ENCODE assay signal across 13 cellular contexts in genomic region chr1:77394166-77394565, GRCh38.
DNase-seq lines count a peak whose midpoint lies in the region; ATAC-seq, FAIRE-seq and TF ChIP-seq lines count a peak whose summit lies in the region.
"Had no signal": no experiment of that assay in that cellular context is flagged by ENCODE, and none has a peak within 500 bp of the region (broad histone marks: within the 10 kb centered on the region; RNA-seq: fewer than 3 reads in every experiment).

No MANE protein-coding gene starts in this region.

- H3K4me2 ChIP-seq in neural progenitor cell = peak overlapping the region; percentile 48

- H4K20me1 ChIP-seq in neural progenitor cell (ENCODE audit: low read depth) = peaks cover 7% of the 10 kb centered on the region

- H3K36me3 Mint-ChIP-seq in neural progenitor cell = no peaks in the 10 kb centered on the region

- peaks cover 20% of the 10 kb centered on the region for H3K4me1 Mint-ChIP-seq in neural progenitor cell

- no peaks in the 10 kb centered on the region for H3K9me3 Mint-ChIP-seq in neural progenitor cell
- H3K9me3 Mint-ChIP-seq: T-helper 1 cell treated with Interleukin-12 subunit alpha and Interleukin-12 subunit beta and Interleukin-4 antibody, amounts not matched to agents 30 μg/mL and 1 μg/mL, for 36 hours had no signal

- peaks cover 26% of the 10 kb centered on the region for H3F3A ChIP-seq in neural progenitor cell (ENCODE audit: low read depth)

- TF ChIP-seq CTCF in choroid plexus epithelial cell (conservative IDR thresholded peaks at IDR 0.05; ENCODE audit: low read depth, low read length) (no peak), neural progenitor cell (IDR thresholded peaks at IDR 0.05) (no peak), psoas muscle (IDR thresholded peaks at IDR 0.05) (no peak)

- H3K27ac ChIP-seq in neural progenitor cell (peak overlapping the region; percentile 42), psoas muscle (no peak overlapping the region)
- H3K27ac ChIP-seq: C4-2B, right atrium auricular region, suprapubic skin had no signal

- no peak overlapping the region for H3K4me3 ChIP-seq in choroid plexus epithelial cell (ENCODE audit: low read depth, low read length)
- no peak overlapping the region for H3K4me3 ChIP-seq in neural progenitor cell
- H3K4me3 ChIP-seq in psoas muscle = no peak overlapping the region
- H3K4me3 ChIP-seq: right atrium auricular region, suprapubic skin had no signal

- DNase-seq in Daoy (ENCODE audit: low read depth) (peak; percentile 83), NCI-H524 (lab: John Stamatoyannopoulos, UW) (peak; percentile 23 to 62), choroid plexus epithelial cell (ENCODE audit: low read depth) (peak; percentile 39), neural progenitor cell (ENCODE audit: low spot score) (no peak), GM19239 (ENCODE audit: insufficient read length, low spot score) (no peak), psoas muscle (no peak)
- DNase-seq in activated CD4-positive, CD25-positive, alpha-beta regulatory T cell (lab: John Stamatoyannopoulos, UW) = no peak
- DNase-seq: DMS53 had no signal

- 88 to 92% (median 91%) methylated on average over 2 of the region's 2 CpGs for WGBS in psoas muscle, 3 donors

- no peaks in the 10 kb centered on the region for H3K36me3 ChIP-seq in neural progenitor cell
- H3K36me3 ChIP-seq in psoas muscle (ENCODE audit: insufficient read depth in 1 of 2, low read depth in 1 of 2) = no peaks in the 10 kb centered on the region
- H3K36me3 ChIP-seq: right atrium auricular region, suprapubic skin had no signal

- no peaks in the 10 kb centered on the region for H3K79me2 ChIP-seq in neural progenitor cell (ENCODE audit: low read depth)

- intact Hi-C loops in psoas muscle (cut with DNase I) = no loop called here

- H3K4me1 ChIP-seq in neural progenitor cell (peaks cover 45% of the 10 kb centered on the region), psoas muscle (no peaks in the 10 kb centered on the region)
- H3K4me1 ChIP-seq: right atrium auricular region, suprapubic skin had no signal

- no peak overlapping the region for H3K9ac ChIP-seq in neural progenitor cell

- no peak overlapping the region for H2AFZ ChIP-seq in neural progenitor cell (replicated peaks)

- H3K27me3 ChIP-seq in neural progenitor cell = no peaks in the 10 kb centered on the region
- no peaks in the 10 kb centered on the region for H3K27me3 ChIP-seq in psoas muscle (ENCODE audit: insufficient read depth in 3 of 3, low read length in 2 of 3)
- H3K27me3 ChIP-seq: right atrium auricular region, suprapubic skin had no signal

- no peak for ATAC-seq in HG03108 (IDR thresholded peaks at IDR 0.05; ENCODE audit: unreplicated experiment)
- no peak for ATAC-seq in psoas muscle

- no peak for FAIRE-seq in GM19239 (lab: Jason Lieb, UNC)

- H3K27ac Mint-ChIP-seq in neural progenitor cell = peak overlapping the region; percentile 10
- H3K27ac Mint-ChIP-seq: T-helper 1 cell treated with Interleukin-12 subunit alpha and Interleukin-12 subunit beta and Interleukin-4 antibody, amounts not matched to agents 30 μg/mL and 1 μg/mL, for 36 hours had no signal

- H3K4me3 Mint-ChIP-seq in neural progenitor cell = no peak overlapping the region
- H3K4me3 Mint-ChIP-seq: T-helper 1 cell treated with Interleukin-12 subunit alpha and Interleukin-12 subunit beta and Interleukin-4 antibody, amounts not matched to agents 30 μg/mL and 1 μg/mL, for 36 hours had no signal

- no peaks in the 10 kb centered on the region for H3K27me3 Mint-ChIP-seq in neural progenitor cell (ENCODE audit: insufficient read depth, low read depth)

- H3K9me3 ChIP-seq in neural progenitor cell (ENCODE audit: low read depth) (no peaks in the 10 kb centered on the region), psoas muscle (no peaks in the 10 kb centered on the region)
- H3K9me3 ChIP-seq: right atrium auricular region, suprapubic skin had no signal

Comparison
In these comparisons a context has a peak if more than half of its experiments do, and no peak if none do; other contexts are left out.
1. DNase-seq: peak in Daoy (single experiment), NCI-H524 (2 of 2) and choroid plexus epithelial cell (single experiment); none in neural progenitor cell (single experiment), GM19239 (single experiment), psoas muscle (0 of 2) and activated CD4-positive, CD25-positive, alpha-beta regulatory T cell (0 of 4).